In the genomic region with DNA sequence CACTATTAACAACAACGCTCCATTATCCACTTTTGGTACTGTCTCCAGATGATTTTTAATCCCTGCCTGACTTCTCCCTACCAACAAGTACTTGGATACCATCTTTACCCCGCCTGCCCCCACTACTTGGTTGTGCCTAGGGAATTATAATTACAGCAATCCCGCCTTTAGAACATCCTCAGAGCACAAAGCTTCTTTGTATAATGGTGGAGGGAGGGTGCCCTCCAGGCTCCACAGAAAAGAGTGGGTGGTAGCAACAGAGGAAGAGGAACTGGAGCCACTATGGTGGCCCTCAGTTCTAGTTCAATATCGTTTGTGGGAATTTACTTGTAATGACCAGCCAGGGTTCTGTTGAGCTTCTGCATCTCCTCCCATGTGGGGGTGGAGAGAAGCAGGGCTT, we compare ENCODE assay signal across 1 cellular context.
TF ChIP-seq lines count a peak whose summit lies in the region.

No MANE protein-coding gene starts in this region.

TF ChIP-seq in WTC11, 78 proteins besides CTCF, POLR2A, EP300 and RAD21 (continued from another document):
- no peak for TF ChIP-seq FOXJ3 (CRISPR knock-in tag; IDR thresholded peaks at IDR 0.05; ENCODE audit: borderline replicate concordance)
- TF ChIP-seq ETV6 (CRISPR knock-in tag; IDR thresholded peaks at IDR 0.05) = no peak
- no peak for TF ChIP-seq SMAD4 (CRISPR knock-in tag; IDR thresholded peaks at IDR 0.05)
- TF ChIP-seq, protein P1, sequence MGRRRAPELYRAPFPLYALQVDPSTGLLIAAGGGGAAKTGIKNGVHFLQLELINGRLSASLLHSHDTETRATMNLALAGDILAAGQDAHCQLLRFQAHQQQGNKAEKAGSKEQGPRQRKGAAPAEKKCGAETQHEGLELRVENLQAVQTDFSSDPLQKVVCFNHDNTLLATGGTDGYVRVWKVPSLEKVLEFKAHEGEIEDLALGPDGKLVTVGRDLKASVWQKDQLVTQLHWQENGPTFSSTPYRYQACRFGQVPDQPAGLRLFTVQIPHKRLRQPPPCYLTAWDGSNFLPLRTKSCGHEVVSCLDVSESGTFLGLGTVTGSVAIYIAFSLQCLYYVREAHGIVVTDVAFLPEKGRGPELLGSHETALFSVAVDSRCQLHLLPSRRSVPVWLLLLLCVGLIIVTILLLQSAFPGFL (CRISPR knock-in tag; IDR thresholded peaks at IDR 0.05; ENCODE audit: borderline replicate concordance) = no peak
- no peak for TF ChIP-seq CBFB (CRISPR knock-in tag; IDR thresholded peaks at IDR 0.05; ENCODE audit: low read depth)
- TF ChIP-seq, protein P2, sequence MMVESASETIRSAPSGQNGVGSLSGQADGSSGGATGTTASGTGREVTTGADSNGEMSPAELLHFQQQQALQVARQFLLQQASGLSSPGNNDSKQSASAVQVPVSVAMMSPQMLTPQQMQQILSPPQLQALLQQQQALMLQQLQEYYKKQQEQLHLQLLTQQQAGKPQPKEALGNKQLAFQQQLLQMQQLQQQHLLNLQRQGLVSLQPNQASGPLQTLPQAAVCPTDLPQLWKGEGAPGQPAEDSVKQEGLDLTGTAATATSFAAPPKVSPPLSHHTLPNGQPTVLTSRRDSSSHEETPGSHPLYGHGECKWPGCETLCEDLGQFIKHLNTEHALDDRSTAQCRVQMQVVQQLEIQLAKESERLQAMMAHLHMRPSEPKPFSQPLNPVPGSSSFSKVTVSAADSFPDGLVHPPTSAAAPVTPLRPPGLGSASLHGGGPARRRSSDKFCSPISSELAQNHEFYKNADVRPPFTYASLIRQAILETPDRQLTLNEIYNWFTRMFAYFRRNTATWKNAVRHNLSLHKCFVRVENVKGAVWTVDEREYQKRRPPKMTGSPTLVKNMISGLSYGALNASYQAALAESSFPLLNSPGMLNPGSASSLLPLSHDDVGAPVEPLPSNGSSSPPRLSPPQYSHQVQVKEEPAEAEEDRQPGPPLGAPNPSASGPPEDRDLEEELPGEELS (CRISPR knock-in tag; IDR thresholded peaks at IDR 0.05) = no peak
- TF ChIP-seq, protein P3, sequence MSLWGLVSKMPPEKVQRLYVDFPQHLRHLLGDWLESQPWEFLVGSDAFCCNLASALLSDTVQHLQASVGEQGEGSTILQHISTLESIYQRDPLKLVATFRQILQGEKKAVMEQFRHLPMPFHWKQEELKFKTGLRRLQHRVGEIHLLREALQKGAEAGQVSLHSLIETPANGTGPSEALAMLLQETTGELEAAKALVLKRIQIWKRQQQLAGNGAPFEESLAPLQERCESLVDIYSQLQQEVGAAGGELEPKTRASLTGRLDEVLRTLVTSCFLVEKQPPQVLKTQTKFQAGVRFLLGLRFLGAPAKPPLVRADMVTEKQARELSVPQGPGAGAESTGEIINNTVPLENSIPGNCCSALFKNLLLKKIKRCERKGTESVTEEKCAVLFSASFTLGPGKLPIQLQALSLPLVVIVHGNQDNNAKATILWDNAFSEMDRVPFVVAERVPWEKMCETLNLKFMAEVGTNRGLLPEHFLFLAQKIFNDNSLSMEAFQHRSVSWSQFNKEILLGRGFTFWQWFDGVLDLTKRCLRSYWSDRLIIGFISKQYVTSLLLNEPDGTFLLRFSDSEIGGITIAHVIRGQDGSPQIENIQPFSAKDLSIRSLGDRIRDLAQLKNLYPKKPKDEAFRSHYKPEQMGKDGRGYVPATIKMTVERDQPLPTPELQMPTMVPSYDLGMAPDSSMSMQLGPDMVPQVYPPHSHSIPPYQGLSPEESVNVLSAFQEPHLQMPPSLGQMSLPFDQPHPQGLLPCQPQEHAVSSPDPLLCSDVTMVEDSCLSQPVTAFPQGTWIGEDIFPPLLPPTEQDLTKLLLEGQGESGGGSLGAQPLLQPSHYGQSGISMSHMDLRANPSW (CRISPR knock-in tag; conservative IDR thresholded peaks at IDR 0.05; ENCODE audit: low read depth) = no peak
- TF ChIP-seq SMAD3 (CRISPR knock-in tag; IDR thresholded peaks at IDR 0.05; ENCODE audit: borderline replicate concordance) = no peak
- TF ChIP-seq OVOL2 (CRISPR knock-in tag; IDR thresholded peaks at IDR 0.05; ENCODE audit: borderline replicate concordance) = no peak
